ENCODE assay signal across 1 cellular context in the genomic region with DNA sequence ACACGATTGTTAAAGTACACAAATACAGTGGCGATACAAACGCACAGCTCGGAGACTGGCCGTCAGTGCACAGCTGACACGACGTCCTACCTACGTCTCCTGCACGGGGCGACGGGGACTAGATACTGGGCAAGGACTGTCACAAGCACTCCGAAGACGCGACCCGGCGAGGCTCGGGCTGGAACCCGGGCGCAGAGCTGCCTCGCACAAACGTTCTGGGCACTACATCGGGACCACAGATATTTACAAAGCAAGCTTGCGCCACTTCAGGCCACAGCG.
TF ChIP-seq lines count a peak whose summit lies in the region.

No MANE protein-coding gene starts in this region.

TF ChIP-seq in K562, 482 proteins besides CTCF, POLR2A, EP300 and RAD21:
- TF ChIP-seq SMAD1 (IDR thresholded peaks at IDR 0.05; ENCODE audit: low read depth, low read length, partially characterized antibody) (no peak), KDM2B (CRISPR knock-in tag; IDR thresholded peaks at IDR 0.05) (no peak), BDP1 (IDR thresholded peaks at IDR 0.05; ENCODE audit: insufficient read depth, insufficient read length) (no peak), MXD1 (CRISPR knock-in tag; IDR thresholded peaks at IDR 0.05; ENCODE audit: borderline replicate concordance, poor library complexity, severe bottlenecking) (no peak), RBFOX2 (IDR thresholded peaks at IDR 0.05; ENCODE audit: low read depth, low read length) (0 out of 2 replicates have a peak, but pooled peaks have one; percentile 17), ZBTB34 (CRISPR knock-in tag; IDR thresholded peaks at IDR 0.05) (no peak), ZFX (CRISPR knock-in tag; IDR thresholded peaks at IDR 0.05) (0 out of 2 replicates have a peak, but pooled peaks have one; percentile 7), BMI1 (IDR thresholded peaks at IDR 0.05; ENCODE audit: low read length) (no peak), MEF2A (IDR thresholded peaks at IDR 0.05; ENCODE audit: control insufficient read depth, low read depth, low read length) (no peak), TRIM28 (IDR thresholded peaks at IDR 0.05) (no peak), THRAP3 (IDR thresholded peaks at IDR 0.05; ENCODE audit: borderline replicate concordance) (no peak), ATF7 (IDR thresholded peaks at IDR 0.05) (no peak), ARID3B (CRISPR knock-in tag; IDR thresholded peaks at IDR 0.05; ENCODE audit: borderline replicate concordance) (no peak)
